Comparison of ENCODE assay signal across 37 cellular contexts in genomic region chr10:17470246-17470645, GRCh38. TPM values are rescaled to one million over a fixed set of nuclear protein-coding genes. Genes with fewer than 3 reads are reported as not detected.
A peak's percentile ranks its signal among the peaks of the same experiment; 100 is the strongest.
DNase-seq lines count a peak whose midpoint lies in the region; ATAC-seq, FAIRE-seq and TF ChIP-seq lines count a peak whose summit lies in the region.
"Had no signal": no experiment of that assay in that cellular context is flagged by ENCODE, and none has a peak within 500 bp of the region (broad histone marks: within the 10 kb centered on the region; RNA-seq: fewer than 3 reads in every experiment).

No MANE protein-coding gene starts in this region.

- no peaks in the 10 kb centered on the region for H3K27me3 ChIP-seq in K562 (ENCODE audit: control insufficient read depth in 2 of 2, insufficient read depth in 2 of 2, low read length in 2 of 2)
- H3K27me3 ChIP-seq: BLaER1; BLaER1 treated with 17β-estradiol and CSF1 and Interleukin-3, amounts not matched to agents 10 nM and 100 nM had no signal

- WGBS in K562 (ENCODE audit: insufficient coverage, low coverage, missing lambda C conversion rate), result 81% methylated on average over 5 of the region's 5 CpGs

- no peak overlapping the region for H2AFZ ChIP-seq in K562 (ENCODE audit: low read depth, low read length)

- TF ChIP-seq RAD21 in K562 (CRISPR knock-in tag; conservative IDR thresholded peaks at IDR 0.05 in 1 of 2, IDR thresholded peaks at IDR 0.05 in 1 of 2), result no peak

- TF ChIP-seq EP300 in K562 (IDR thresholded peaks at IDR 0.05; ENCODE audit: low read length), result no peak

- peaks cover 5% of the 10 kb centered on the region; the same call in 2 of the 3 replicates for H3K79me2 ChIP-seq in K562 (ENCODE audit: control insufficient read depth, insufficient read depth, low read length)

- H3K9me3 ChIP-seq in HEK293 (ENCODE audit: control insufficient read depth, insufficient read depth, low read depth, low read length) (no peaks in the 10 kb centered on the region), K562 (replicated peaks; ENCODE audit: control insufficient read depth, insufficient read depth, low read depth, low read length) (peaks cover 8% of the 10 kb centered on the region; the same call in 1 of the 2 replicates)
- H3K9me3 ChIP-seq: A549, BE2C, Caco-2 had no signal

- intact Hi-C loops in K562 (cut with micrococcal nuclease), result loop anchor here (5.0 to 10.0 kb wide), 2 partner anchors 125 to 628 kb away; no protein-coding TSS in a partner anchor

- TF ChIP-seq CTCF in HEK293 (tag by site-specific recombination; IDR thresholded peaks at IDR 0.05) (no peak), K562 (IDR thresholded peaks at IDR 0.05 in 2 of 3, conservative IDR thresholded peaks at IDR 0.05 in 1 of 3; ENCODE audit: insufficient read depth in 2 of 3, low read depth in 1 of 3, low read length in 3 of 3) (no peak)

- no peak for TF ChIP-seq POLR2A in K562 (conservative IDR thresholded peaks at IDR 0.05)

- DNase-seq in K562 (ENCODE audit: extremely low read depth in 1 of 4, low spot score in 3 of 4) (no peak), urothelium cell line (ENCODE audit: low spot score) (no peak), T-helper 9 cell (no peak), HPDE6-E6E7 (ENCODE audit: extremely low spot score) (no peak)
- DNase-seq: 8988T; ACHN; AML-193; BE2C; C1 segment of cervical spinal cord; Caco-2; Calu3; CD4-positive, alpha-beta memory T cell; CD4-positive, alpha-beta T cell; CD4-positive, CD25-positive, alpha-beta regulatory T cell; CD8-positive, alpha-beta memory T cell; CD8-positive, alpha-beta T cell; COR-L47; DMS 273 treated with DMSO at 0.1 percent for 48 hours; DMS153; DMS53; DMS79; DMS79 treated with DMSO at 0.1 percent for 48 hours; DND-41; EL had no signal

- ATAC-seq in K562 (no peak), GM21447 (IDR thresholded peaks at IDR 0.05; ENCODE audit: unreplicated experiment) (no peak)
- ATAC-seq: A549; CD8-positive, alpha-beta T cell had no signal

- no peak overlapping the region for H3K9ac ChIP-seq in K562 (ENCODE audit: insufficient read depth in 1 of 2, low read depth in 2 of 2, low read length in 2 of 2)
- H3K9ac ChIP-seq: BLaER1; BLaER1 treated with 17β-estradiol and CSF1 and Interleukin-3, amounts not matched to agents 10 nM and 100 nM had no signal

- H3K9me1 ChIP-seq in K562 (ENCODE audit: control insufficient read depth, insufficient read depth, low read length), result no peaks in the 10 kb centered on the region

- FAIRE-seq in K562 (lab: Jason Lieb, UNC) (no peak), urothelium cell line (lab: Jason Lieb, UNC) (peak; percentile 32)
- FAIRE-seq: A204.1, A549, D721Med had no signal

- H3K36me3 ChIP-seq in HEK293 (ENCODE audit: control insufficient read depth in 2 of 2, insufficient read depth in 1 of 2, low read length in 2 of 2), result no peaks in the 10 kb centered on the region
- H3K36me3 ChIP-seq in K562 (ENCODE audit: control insufficient read depth, insufficient read depth, low read length), result no peaks in the 10 kb centered on the region; the same call in 2 of the 3 replicates
- H3K36me3 ChIP-seq: BE2C; BLaER1; BLaER1 treated with 17β-estradiol and CSF1 and Interleukin-3, amounts not matched to agents 10 nM and 100 nM had no signal

- H3K4me2 ChIP-seq in K562 (ENCODE audit: insufficient read depth, low read length), result no peak overlapping the region
- H3K4me2 ChIP-seq: A549; BLaER1; BLaER1 treated with 17β-estradiol and CSF1 and Interleukin-3, amounts not matched to agents 10 nM and 100 nM had no signal

- H3K27ac ChIP-seq in HEK293 (ENCODE audit: extremely low read depth, low read depth, low read length) (no peak overlapping the region), K562 (ENCODE audit: extremely low read depth, low read depth, low read length) (no peak overlapping the region)
- H3K27ac ChIP-seq: 22Rv1; A549; BLaER1; BLaER1 treated with 17β-estradiol and CSF1 and Interleukin-3, amounts not matched to agents 10 nM and 100 nM; C4-2B had no signal

- CTCF ChIA-PET in HEK293 (lab: Yijun Ruan, JAX), result no interaction called here
- CTCF ChIA-PET in K562 (lab: Yijun Ruan, JAX; ENCODE audit: low intra/inter-chr PET ratio), result no interaction called here

- H3K4me1 ChIP-seq in HEK293 (ENCODE audit: control insufficient read depth, insufficient read depth, low read length) (no peaks in the 10 kb centered on the region; the same call in 1 of the 2 replicates), K562 (replicated peaks in 1 of 2; ENCODE audit: control insufficient read depth in 2 of 2, insufficient read depth in 2 of 2, low read length in 2 of 2) (peaks cover 3 to 12% of the 10 kb centered on the region in 2 experiments; a peak in 2 of 5 replicates)
- H3K4me1 ChIP-seq: A549, BE2C, Caco-2 had no signal

- POLR2A ChIA-PET in HEK293 (lab: Yijun Ruan, JAX) (no interaction called here), K562 (lab: Yijun Ruan, JAX) (no interaction called here)

- in situ Hi-C loops in K562 (cut with MboI), result no loop called here

- no peaks in the 10 kb centered on the region for H4K20me1 ChIP-seq in K562 (replicated peaks; ENCODE audit: control insufficient read depth, insufficient read depth, low read length)
- H4K20me1 ChIP-seq: BLaER1; BLaER1 treated with 17β-estradiol and CSF1 and Interleukin-3, amounts not matched to agents 10 nM and 100 nM had no signal

- BruUV-seq in K562 (replicated peaks; lab: Mats Ljungman, UMichigan), result no TSS peak

- H3K4me3 ChIP-seq in HEK293 (ENCODE audit: low read depth, low read length) (no peak overlapping the region), K562 (no peak overlapping the region)
- H3K4me3 ChIP-seq: A549; BLaER1; BLaER1 treated with 17β-estradiol and CSF1 and Interleukin-3, amounts not matched to agents 10 nM and 100 nM had no signal

TF ChIP-seq in HEK293, 187 proteins besides CTCF, POLR2A, EP300 and RAD21:
- TF ChIP-seq SETDB1 (IDR thresholded peaks at IDR 0.05; ENCODE audit: insufficient read length, low read length) (peak; percentile 34), GLI4 (tag by site-specific recombination; IDR thresholded peaks at IDR 0.05) (no peak)

TF ChIP-seq in K562, 482 proteins besides CTCF, POLR2A, EP300 and RAD21 (continues in another document):
- no peak for TF ChIP-seq SUPT5H (IDR thresholded peaks at IDR 0.05)
- TF ChIP-seq TRIM24 (IDR thresholded peaks at IDR 0.05), result peak; percentile 54 to 78; a peak in 3 of 4 replicates
- TF ChIP-seq CHAMP1 (IDR thresholded peaks at IDR 0.05), result peak; percentile 93
- peak; percentile 69; the same call in 1 of the 2 replicates for TF ChIP-seq CBX5 (IDR thresholded peaks at IDR 0.05; ENCODE audit: borderline replicate concordance, low read depth)
- TF ChIP-seq ZEB2 (IDR thresholded peaks at IDR 0.05), result peak; percentile 53; the same call in 1 of the 2 replicates
- no peak for TF ChIP-seq THRAP3 (IDR thresholded peaks at IDR 0.05; ENCODE audit: borderline replicate concordance)
- peak; percentile 52; the same call in 1 of the 2 replicates for TF ChIP-seq CC2D1A (IDR thresholded peaks at IDR 0.05)
- peak; percentile 100 for TF ChIP-seq ZNF431 (CRISPR knock-in tag; IDR thresholded peaks at IDR 0.05)
- 0 out of 2 replicates have a peak, but pooled peaks have one; percentile 49 for TF ChIP-seq TRIM28 (IDR thresholded peaks at IDR 0.05)
- peak; percentile 29 for TF ChIP-seq ZFP36 (IDR thresholded peaks at IDR 0.05; ENCODE audit: low read depth, low read length, partially characterized antibody)
- peak in 1 of 2 experiments; percentile 86; a peak in 1 of 3 replicates for TF ChIP-seq CBX3 (IDR thresholded peaks at IDR 0.05; ENCODE audit: borderline replicate concordance in 1 of 2, low read length in 2 of 2)
- TF ChIP-seq FOXA3 (CRISPR knock-in tag; conservative IDR thresholded peaks at IDR 0.05 in 1 of 2, IDR thresholded peaks at IDR 0.05 in 1 of 2), result no peak

RNA-seq across cellular contexts. Expression of gene ST8SIA6, which starts 15.9 kb away (rescaled TPM):
- 2.7 and 7.6 TPM in 2 replicates for total RNA-seq in K562 (2011; cell fraction: chromatin; rRNA removed; ENCODE audit: low replicate concordance)
- 2.2 and 3.4 TPM in 2 replicates for total RNA-seq in K562 (2011; cell fraction: nucleolus; rRNA removed)
- 5.1 and 5.6 TPM in 2 replicates for total RNA-seq in K562 (2011; cell fraction: nucleoplasm; rRNA removed)
- total RNA-seq in K562 (2014; rRNA removed) (3.9 and 5.1 TPM in 2 replicates), K562 (2014; rRNA removed; fragmentation: Illumina TruSeq; extraction: Trizol) (6.4 and 7.2 TPM in 2 replicates), K562 (2015; rRNA removed; fragmentation: Illumina TruSeq; extraction: Trizol) (4.8 and 6.7 TPM in 2 replicates), K562 (2021) (5.0 and 6.6 TPM in 2 replicates)
- polyA plus RNA-seq in K562 (2011; rRNA removed) (4.4 and 6.6 TPM in 2 replicates), K562 (2014; fragmentation: Illumina TruSeq; extraction: Trizol) (4.1 and 5.2 TPM in 2 replicates), K562 (2014; fragmentation: Nextera tagmentation; extraction: Ambion mirVana) (1 to 10 TPM in 1 of 2 experiments, under 1 TPM in 1; 0.69 to 1.2 TPM), K562 (2014; rRNA removed) (3.2 and 3.3 TPM in 2 replicates)
- polyA plus RNA-seq in K562 (2011; cell fraction: cytosol; rRNA removed), result 1.5 and 1.7 TPM in 2 replicates
- 2.2 and 2.9 TPM in 2 replicates for polyA plus RNA-seq in K562 (2011; cell fraction: nucleus; rRNA removed)
- polyA plus RNA-seq in K562 (2012), result 2.9 and 5.6 TPM in 2 replicates
- 7.8 and 11.2 TPM in 2 replicates for polyA minus RNA-seq in K562 (2011; rRNA and poly(A)+ RNA removed)
- 2.1 and 7.0 TPM in 2 replicates for polyA minus RNA-seq in K562 (2011; cell fraction: cytosol; rRNA and poly(A)+ RNA removed)
- polyA minus RNA-seq in K562 (2011; cell fraction: nucleus; rRNA and poly(A)+ RNA removed), result 1.8 and 2.7 TPM in 2 replicates
- total RNA-seq: A673; B cell; CD8-positive, alpha-beta memory T cell had no signal
- polyA plus RNA-seq: AG04450, BJ had no signal

Comparison
In these comparisons a context has a peak if more than half of its experiments do, and no peak if none do; other contexts are left out.
1. Of the 44 proteins assayed by ChIP-seq in both K562 and HEK293: peak only in K562: TRIM28 and ZEB2; only in HEK293: SETDB1; in both: none; in neither: 41.